22 cellular contexts compared by ENCODE assay signal in genomic region chr20:36881331-36881730, GRCh38. TPM values are rescaled to one million over a fixed set of nuclear protein-coding genes. Genes with fewer than 3 reads are reported as not detected.
"Had no signal": no experiment of that assay in that cellular context is flagged by ENCODE, and none has a peak within 500 bp of the region (broad histone marks: within the 10 kb centered on the region; RNA-seq: fewer than 3 reads in every experiment).

No MANE protein-coding gene starts in this region.

- H3K27ac ChIP-seq: foreskin keratinocyte, left lung, neural progenitor cell, tibial nerve, uterus, VCaP had no signal

- H3K4me3 Mint-ChIP-seq: activated naive CD4-positive, alpha-beta T cell treated with anti-CD3 and anti-CD28 coated beads, Interleukin-2, amount 10 ng/mL, durations not matched to agents 7 days and 5 days; activated naive CD8-positive, alpha-beta T cell treated with anti-CD3 and anti-CD28 coated beads, Interleukin-2, amount 50 U/mL, for 24 hours; naive thymus-derived CD8-positive, alpha-beta T cell; neural progenitor cell; stimulated activated naive CD8-positive, alpha-beta T cell treated with anti-CD3 and anti-CD28 coated beads, Interleukin-15, Interleukin-2, amounts not matched to agents 100 ng/mL and 50 ng/mL, for 24 hours; T-helper 2 cell treated with Interferon-gamma antibody and Interleukin-4, amounts not matched to agents 5 μg/mL and 100 μg/mL, for 36 hours had no signal

- H3K4me3 ChIP-seq: left lung, neural progenitor cell, tibial nerve, uterus had no signal

- H2AFZ ChIP-seq: neural progenitor cell had no signal

- H3K9me3 ChIP-seq: left lung, tibial nerve, uterus had no signal

- ATAC-seq: left lung; naive thymus-derived CD8-positive, alpha-beta T cell had no signal

- H3K27me3 Mint-ChIP-seq: activated naive CD4-positive, alpha-beta T cell treated with anti-CD3 and anti-CD28 coated beads, Interleukin-2, amount 10 ng/mL, durations not matched to agents 7 days and 5 days; activated naive CD8-positive, alpha-beta T cell treated with anti-CD3 and anti-CD28 coated beads, Interleukin-2, amount 50 U/mL, for 24 hours; naive thymus-derived CD8-positive, alpha-beta T cell; progenitor cell of endocrine pancreas; stimulated activated naive CD8-positive, alpha-beta T cell treated with anti-CD3 and anti-CD28 coated beads, Interleukin-15, Interleukin-2, amounts not matched to agents 100 ng/mL and 50 ng/mL, for 24 hours had no signal

- H3K4me2 ChIP-seq: neural progenitor cell had no signal

- H3K4me1 Mint-ChIP-seq: activated naive CD4-positive, alpha-beta T cell treated with anti-CD3 and anti-CD28 coated beads, Interleukin-2, amount 10 ng/mL, durations not matched to agents 7 days and 5 days had no signal

- H3K36me3 Mint-ChIP-seq: neural progenitor cell had no signal

- H3K4me1 ChIP-seq: foreskin keratinocyte, left lung, neural progenitor cell, uterus had no signal

- H3K27me3 ChIP-seq: left lung, neural progenitor cell, tibial nerve, uterus had no signal

- H3K27ac Mint-ChIP-seq: activated naive CD4-positive, alpha-beta T cell treated with anti-CD3 and anti-CD28 coated beads, Interleukin-2, amount 10 ng/mL, durations not matched to agents 7 days and 5 days; activated naive CD8-positive, alpha-beta T cell treated with anti-CD3 and anti-CD28 coated beads, Interleukin-2, amount 50 U/mL, for 24 hours; activated T-helper 2 cell treated with anti-CD3 and anti-CD28 coated beads, Interferon-gamma antibody, Interleukin-2, Interleukin-4, amounts not matched to agents 10 μg/mL and 5 μg/mL and 100 μg/mL, durations not matched to agents 14 hours and 24 hours and 36 hours; naive thymus-derived CD8-positive, alpha-beta T cell; neural progenitor cell; progenitor cell of endocrine pancreas; stimulated activated naive CD8-positive, alpha-beta T cell treated with anti-CD3 and anti-CD28 coated beads, Interleukin-15, Interleukin-2, amounts not matched to agents 100 ng/mL and 50 ng/mL, for 24 hours; T-helper 2 cell treated with Interferon-gamma antibody and Interleukin-4, amounts not matched to agents 5 μg/mL and 100 μg/mL, for 36 hours had no signal

- H3K36me3 ChIP-seq: left lung, neural progenitor cell, tibial nerve, uterus had no signal

- H3K9me3 Mint-ChIP-seq: activated naive CD4-positive, alpha-beta T cell treated with anti-CD3 and anti-CD28 coated beads, Interleukin-2, amount 10 ng/mL, durations not matched to agents 7 days and 5 days; activated naive CD8-positive, alpha-beta T cell treated with anti-CD3 and anti-CD28 coated beads, Interleukin-2, amount 50 U/mL, for 24 hours; activated T-helper 2 cell treated with anti-CD3 and anti-CD28 coated beads, Interferon-gamma antibody, Interleukin-2, Interleukin-4, amounts not matched to agents 10 μg/mL and 5 μg/mL and 100 μg/mL, durations not matched to agents 14 hours and 24 hours and 36 hours; naive thymus-derived CD8-positive, alpha-beta T cell; neural progenitor cell; stimulated activated naive CD8-positive, alpha-beta T cell treated with anti-CD3 and anti-CD28 coated beads, Interleukin-15, Interleukin-2, amounts not matched to agents 100 ng/mL and 50 ng/mL, for 24 hours; T-helper 2 cell treated with Interferon-gamma antibody and Interleukin-4, amounts not matched to agents 5 μg/mL and 100 μg/mL, for 36 hours had no signal

- DNase-seq: activated CD4-positive, alpha-beta T cell treated with anti-CD3 and anti-CD28 coated beads, Interleukin-2, amount 50 U/mL, for 1 hour; activated CD4-positive, CD25-positive, alpha-beta regulatory T cell treated with anti-CD3 and anti-CD28 coated beads, Interleukin-2, amount 50 U/mL, for 72 hours; activated naive CD4-positive, alpha-beta T cell treated with anti-CD3 and anti-CD28 coated beads, Interleukin-2, amount 10 ng/mL, durations not matched to agents 7 days and 5 days; activated naive CD8-positive, alpha-beta T cell treated with anti-CD3 and anti-CD28 coated beads, Interleukin-2, amount 50 U/mL, for 24 hours; activated T-cell treated with anti-CD3 and anti-CD28 coated beads, Interleukin-2, amount 50 U/mL, for 1 hour; dermis blood vessel endothelial cell; effector CD8-positive, alpha-beta T cell; kidney; naive thymus-derived CD8-positive, alpha-beta T cell; retina; uterus had no signal

- H3K9ac ChIP-seq: neural progenitor cell had no signal

RNA-seq across cellular contexts. Expression of gene TLDC2, which starts 5.4 kb away (rescaled TPM):
- total RNA-seq: activated T-helper 2 cell treated with anti-CD3 and anti-CD28 coated beads, Interferon-gamma antibody, Interleukin-2, Interleukin-4, amounts not matched to agents 10 μg/mL and 5 μg/mL and 100 μg/mL, durations not matched to agents 14 hours and 24 hours and 36 hours; foreskin keratinocyte; glomerular endothelial cell; lung microvascular endothelial cell; naive thymus-derived CD8-positive, alpha-beta T cell; tibial nerve had no signal
